10 cellular contexts compared by ENCODE assay signal in genomic region chr7:90931996-90932912, GRCh38.
DNase-seq lines count a peak whose midpoint lies in the region; ATAC-seq and TF ChIP-seq lines count a peak whose summit lies in the region.
"Had no signal": no experiment of that assay in that cellular context is flagged by ENCODE, and none has a peak within 500 bp of the region (broad histone marks: within the 10 kb centered on the region; RNA-seq: fewer than 3 reads in every experiment).

No MANE protein-coding gene starts in this region.

- CTCF ChIA-PET in Calu3 (lab: Charles Lee), result interaction anchor here (1.2 kb wide), 1 partner anchor 13 kb away, joined by 3 read pairs; no protein-coding TSS in a partner anchor

- H3K36me3 Mint-ChIP-seq in natural killer cell treated with Interleukin-12 subunit alpha and Interleukin-12 subunit beta and Interleukin-15 and Interleukin-18, amount 100 ng/mL, for 72 hours, result no peaks in the 10 kb centered on the region
- H3K36me3 Mint-ChIP-seq in Calu3 (ENCODE audit: insufficient read depth, unreplicated experiment), result no peaks in the 10 kb centered on the region

- in situ Hi-C loops in GM13977 (cut with MboI; ENCODE audit: low pct_unique_long_range_greater_than_20kb, low sequenced_read_pairs, unreplicated experiment), result no loop called here

- no peak overlapping the region for H3K27ac ChIP-seq in substantia nigra (ENCODE audit: low read depth, low read length, poor library complexity, severe bottlenecking)

- peak; percentile 98 for ATAC-seq in GM21529 (IDR thresholded peaks at IDR 0.05; ENCODE audit: unreplicated experiment)
- ATAC-seq in HG03460 (IDR thresholded peaks at IDR 0.05; ENCODE audit: unreplicated experiment), result peak; percentile 98
- ATAC-seq in natural killer cell treated with Interleukin-12 subunit alpha and Interleukin-12 subunit beta and Interleukin-15 and Interleukin-18, amount 100 ng/mL, for 72 hours, result no peak

- no peaks in the 10 kb centered on the region for H3K4me1 Mint-ChIP-seq in natural killer cell treated with Interleukin-12 subunit alpha and Interleukin-12 subunit beta and Interleukin-15 and Interleukin-18, amount 100 ng/mL, for 72 hours (ENCODE audit: low read depth in 2 of 2)
- no peaks in the 10 kb centered on the region for H3K4me1 Mint-ChIP-seq in Calu3 (ENCODE audit: low read depth, unreplicated experiment)

- peak; percentile 28 for TF ChIP-seq CTCF in GM13977 (IDR thresholded peaks at IDR 0.05; ENCODE audit: extremely low read depth, insufficient read depth, missing control alignments)
- no peak for TF ChIP-seq CTCF in choroid plexus epithelial cell (conservative IDR thresholded peaks at IDR 0.05; ENCODE audit: low read depth, low read length)
- TF ChIP-seq CTCF in Calu3 (IDR thresholded peaks at IDR 0.05; ENCODE audit: unreplicated experiment), result no peak

- H3K4me3 ChIP-seq in choroid plexus epithelial cell (ENCODE audit: low read depth, low read length), result no peak overlapping the region
- H3K4me3 ChIP-seq: smooth muscle cell had no signal

- H3K9me3 Mint-ChIP-seq in natural killer cell treated with Interleukin-12 subunit alpha and Interleukin-12 subunit beta and Interleukin-15 and Interleukin-18, amount 100 ng/mL, for 72 hours, result peaks cover 4% of the 10 kb centered on the region
- H3K9me3 Mint-ChIP-seq in Calu3 (ENCODE audit: low read depth, unreplicated experiment), result no peaks in the 10 kb centered on the region

- peak; percentile 68 for DNase-seq in GM13977 (ENCODE audit: low spot score)
- DNase-seq in choroid plexus epithelial cell (ENCODE audit: low read depth), result peak; percentile 21
- DNase-seq in natural killer cell treated with Interleukin-12 subunit alpha and Interleukin-12 subunit beta and Interleukin-15 and Interleukin-18, amount 100 ng/mL, for 72 hours (ENCODE audit: low spot score), result no peak
- DNase-seq in substantia nigra (lab: John Stamatoyannopoulos, UW), result no peak
- DNase-seq in NCI-H1930 (lab: John Stamatoyannopoulos, UW), result no peak
- no peak for DNase-seq in Calu3
- DNase-seq: activated CD8-positive, alpha-beta memory T cell treated with anti-CD3 and anti-CD28 coated beads, Interleukin-2, amount 50 U/mL, for 4 hours had no signal

- intact Hi-C loops in Calu3 (cut with micrococcal nuclease; ENCODE audit: unreplicated experiment), result no loop called here

- no peaks in the 10 kb centered on the region for H3K27me3 Mint-ChIP-seq in natural killer cell treated with Interleukin-12 subunit alpha and Interleukin-12 subunit beta and Interleukin-15 and Interleukin-18, amount 100 ng/mL, for 72 hours
- H3K27me3 Mint-ChIP-seq in Calu3 (ENCODE audit: unreplicated experiment), result no peaks in the 10 kb centered on the region

- H3K4me3 Mint-ChIP-seq in natural killer cell treated with Interleukin-12 subunit alpha and Interleukin-12 subunit beta and Interleukin-15 and Interleukin-18, amount 100 ng/mL, for 72 hours, result no peak overlapping the region
- no peak overlapping the region for H3K4me3 Mint-ChIP-seq in Calu3 (ENCODE audit: low read depth, unreplicated experiment)

- no peak overlapping the region for H3K27ac Mint-ChIP-seq in natural killer cell treated with Interleukin-12 subunit alpha and Interleukin-12 subunit beta and Interleukin-15 and Interleukin-18, amount 100 ng/mL, for 72 hours
- no peak overlapping the region for H3K27ac Mint-ChIP-seq in Calu3 (ENCODE audit: unreplicated experiment)

- no TSS peak for BruUV-seq in Calu3 (replicated peaks; lab: Mats Ljungman, UMichigan)

Comparison
In these comparisons a context has a peak if more than half of its experiments do, and no peak if none do; other contexts are left out.
1. DNase-seq: peak in GM13977 (single experiment) and choroid plexus epithelial cell (single experiment); none in natural killer cell treated with Interleukin-12 subunit alpha and Interleukin-12 subunit beta and Interleukin-15 and Interleukin-18, amount 100 ng/mL, for 72 hours (single experiment), substantia nigra (0 of 49), NCI-H1930 (0 of 2) and Calu3 (single experiment).
2. ATAC-seq: peak in GM21529 (single experiment) and HG03460 (single experiment); none in natural killer cell treated with Interleukin-12 subunit alpha and Interleukin-12 subunit beta and Interleukin-15 and Interleukin-18, amount 100 ng/mL, for 72 hours (0 of 2).